ENCODE assay signal across 8 cellular contexts in the genomic region with DNA sequence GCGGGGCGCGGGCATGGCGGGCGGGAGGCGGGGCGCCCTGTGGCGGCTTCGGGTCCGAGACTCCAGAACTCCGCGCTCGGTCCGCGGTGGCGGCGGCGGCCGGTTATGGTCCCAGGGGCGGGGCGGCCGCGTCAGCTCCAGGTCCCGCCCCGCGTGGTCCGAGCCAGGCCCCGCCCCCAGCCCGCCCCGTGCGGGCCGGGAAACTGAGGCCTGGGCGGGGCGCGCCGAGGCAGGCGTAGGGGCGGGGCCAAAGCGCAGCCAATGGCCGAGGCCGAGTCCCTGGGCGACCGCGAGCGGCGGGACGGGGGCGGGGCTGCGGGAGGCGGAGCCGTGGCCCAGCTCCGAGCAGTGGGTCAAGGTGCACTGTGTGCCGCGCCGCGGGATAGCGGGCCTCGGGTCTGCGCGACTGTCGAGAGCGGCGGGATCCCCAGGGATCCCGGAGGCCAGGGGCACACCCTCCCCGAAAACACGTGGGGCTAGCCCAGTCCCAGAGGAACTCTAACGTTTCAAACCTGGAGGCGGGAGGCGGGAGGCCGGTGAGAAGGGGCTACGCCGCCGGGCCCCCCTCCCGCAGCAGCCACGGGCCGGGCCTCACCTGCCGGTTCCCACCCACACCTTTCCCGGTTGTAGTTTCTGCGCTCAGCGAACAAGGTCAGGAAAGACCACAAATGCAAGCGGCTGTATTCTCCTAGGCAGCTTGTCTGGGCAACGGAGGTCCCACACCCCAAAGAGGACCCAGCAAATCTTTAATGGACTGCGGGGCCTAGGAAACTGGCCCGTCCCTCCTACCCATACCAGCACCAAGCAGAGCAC. TPM values are rescaled to one million over a fixed set of nuclear protein-coding genes. Genes with fewer than 3 reads are reported as not detected.
DNase-seq lines count a peak whose midpoint lies in the region; ATAC-seq and TF ChIP-seq lines count a peak whose summit lies in the region.

A gene (minus strand): TSS at position 78 of the 813 bp plus-strand sequence. CDS start 63 bp downstream, at position 15.

- peaks cover 39% of the 10 kb centered on the region for H3K4me1 Mint-ChIP-seq in activated T-cell treated with anti-CD3 and anti-CD28 coated beads, Interleukin-2, amount 50 U/mL, for 24 hours (ENCODE audit: low read depth)

- no peak for TF ChIP-seq CTCF in PC-3 (conservative IDR thresholded peaks at IDR 0.05; ENCODE audit: low read depth, low read length)

- 1% methylated on average over 72 to 84 of the region's 84 CpGs for WGBS in esophagus, 2 donors

- H3K9ac ChIP-seq in HUES6 (ENCODE audit: low read length) (peak within 1 kb of the TSS; percentile 81), PC-3 (ENCODE audit: low read length) (peak within 1 kb of the TSS; percentile 81), mucosa of stomach (ENCODE audit: low read length) (peak within 1 kb of the TSS; percentile 76)

- H3K9me3 ChIP-seq in HUES6 (ENCODE audit: control insufficient read depth, insufficient read depth, low read depth, low read length) (no peaks in the 10 kb centered on the region), PC-3 (ENCODE audit: low read length) (no peaks in the 10 kb centered on the region), esophagus (ENCODE audit: control insufficient read depth in 2 of 2, insufficient read depth in 1 of 2, low read depth in 1 of 2, low read length in 1 of 2) (no peaks in the 10 kb centered on the region), mucosa of stomach (ENCODE audit: control insufficient read depth, low read length) (no peaks in the 10 kb centered on the region)

- no peaks in the 10 kb centered on the region for H3K27me3 Mint-ChIP-seq in activated T-cell treated with anti-CD3 and anti-CD28 coated beads, Interleukin-2, amount 50 U/mL, for 24 hours

- H3K4me1 ChIP-seq in HUES6 (ENCODE audit: control insufficient read depth, insufficient read depth, low read length) (peaks cover 41% of the 10 kb centered on the region), PC-3 (ENCODE audit: insufficient read depth, low read length) (peaks cover under 1% of the 10 kb centered on the region; the same call in 1 of the 2 replicates), esophagus (ENCODE audit: control insufficient read depth in 2 of 2, insufficient read depth in 2 of 2, low read length in 1 of 2) (peaks cover 0 to 23% of the 10 kb centered on the region in 2 donors), mucosa of stomach (ENCODE audit: control insufficient read depth, insufficient read depth, low read length) (peaks cover 30% of the 10 kb centered on the region)

- H4K20me1 ChIP-seq in PC-3 (ENCODE audit: low read length), result no peaks in the 10 kb centered on the region

- peak within 1 kb of the TSS; percentile 81 for H3K27ac Mint-ChIP-seq in activated T-cell treated with anti-CD3 and anti-CD28 coated beads, Interleukin-2, amount 50 U/mL, for 24 hours

- peak; percentile 87 for DNase-seq in Caki2 (ENCODE audit: low read depth)
- peak; percentile 85 for DNase-seq in PC-3
- DNase-seq in activated T-cell treated with anti-CD3 and anti-CD28 coated beads, Interleukin-2, amount 50 U/mL, for 24 hours, result peak; percentile 94
- DNase-seq in stimulated activated CD8-positive, alpha-beta memory T cell treated with anti-CD3 and anti-CD28 coated beads, Interleukin-4, amount 100 ng/mL, for 48 hours, result peak; percentile 94

- POLR2A ChIA-PET in PC-3 (lab: Charles Lee; ENCODE audit: unreplicated experiment), result interaction anchor here (0.6 to 0.9 kb wide), 2 partner anchors 23 to 34 kb away, joined by 3 to 6 read pairs; a partner anchor contains a TSS

- ATAC-seq in GM21423 (IDR thresholded peaks at IDR 0.05; ENCODE audit: unreplicated experiment), result peak; percentile 61
- peak; percentile 82 for ATAC-seq in PC-3

- BruUV-seq in PC-3 (replicated peaks; lab: Mats Ljungman, UMichigan), result TSS peak; percentile 47

- H2AFZ ChIP-seq in PC-3 (ENCODE audit: low read length), result peak within 1 kb of the TSS; percentile 89

- no peaks in the 10 kb centered on the region for H3K27me3 ChIP-seq in HUES6 (ENCODE audit: control insufficient read depth, insufficient read depth, low read length)
- no peaks in the 10 kb centered on the region for H3K27me3 ChIP-seq in PC-3 (ENCODE audit: low read length)
- H3K27me3 ChIP-seq in esophagus (ENCODE audit: control insufficient read depth in 1 of 2, insufficient read depth in 2 of 2, low read length in 2 of 2), result no peaks in the 10 kb centered on the region
- no peaks in the 10 kb centered on the region for H3K27me3 ChIP-seq in mucosa of stomach (ENCODE audit: control insufficient read depth, insufficient read depth, low read length)

- peak within 1 kb of the TSS; percentile 90 for H3K4me2 ChIP-seq in PC-3 (ENCODE audit: low read length)

- CTCF ChIA-PET in PC-3 (lab: Charles Lee), result interaction anchor here (0.6 to 1.3 kb wide), 3 partner anchors 113 to 121 kb away, joined by 3 to 7 read pairs (median 5); a partner anchor contains a TSS

- peak within 1 kb of the TSS; percentile 74 for H3K4me3 Mint-ChIP-seq in activated T-cell treated with anti-CD3 and anti-CD28 coated beads, Interleukin-2, amount 50 U/mL, for 24 hours

- peaks cover 17% of the 10 kb centered on the region for H3K36me3 Mint-ChIP-seq in activated T-cell treated with anti-CD3 and anti-CD28 coated beads, Interleukin-2, amount 50 U/mL, for 24 hours (ENCODE audit: low read depth)

- intact Hi-C loops in PC-3 (cut with micrococcal nuclease), result loop anchor here (2.0 kb wide), 3 partner anchors 34 to 108 kb away; a partner anchor contains a TSS

- no peaks in the 10 kb centered on the region for H3K9me2 ChIP-seq in PC-3 (replicated peaks; ENCODE audit: low read length)

- in situ Hi-C loops in Caki2 (cut with HindIII; ENCODE audit: low pct_unique_long_range_greater_than_20kb, low sequenced_read_pairs), result no loop called here

- H3F3A ChIP-seq in PC-3 (ENCODE audit: low read length, unreplicated experiment), result no peaks in the 10 kb centered on the region

- H3K9me3 Mint-ChIP-seq in activated T-cell treated with anti-CD3 and anti-CD28 coated beads, Interleukin-2, amount 50 U/mL, for 24 hours, result no peaks in the 10 kb centered on the region

- H3K36me3 ChIP-seq in HUES6 (ENCODE audit: control insufficient read depth, insufficient read depth, low read length), result peaks cover 20% of the 10 kb centered on the region
- H3K36me3 ChIP-seq in PC-3 (ENCODE audit: low read depth, low read length), result no peaks in the 10 kb centered on the region
- H3K36me3 ChIP-seq in esophagus (ENCODE audit: control insufficient read depth in 2 of 2, insufficient read depth in 2 of 2, low read length in 1 of 2), result peaks cover 0 to 9% of the 10 kb centered on the region in 2 donors
- no peaks in the 10 kb centered on the region for H3K36me3 ChIP-seq in mucosa of stomach (ENCODE audit: control insufficient read depth, insufficient read depth, low read length)

- peak within 1 kb of the TSS; percentile 43; the same call in 1 of the 2 replicates for H3K27ac ChIP-seq in HUES6 (ENCODE audit: low read depth, low read length)
- H3K27ac ChIP-seq in PC-3 (ENCODE audit: low read length), result peak within 1 kb of the TSS; percentile 42
- peak within 1 kb of the TSS; percentile 91 to 94 for H3K27ac ChIP-seq in esophagus (ENCODE audit: low read depth in 2 of 2, low read length in 1 of 2)

- H3K4me3 ChIP-seq in HUES6 (ENCODE audit: low read depth, low read length) (peak within 1 kb of the TSS; percentile 79), PC-3 (ENCODE audit: low read length) (peak within 1 kb of the TSS; percentile 88), esophagus (ENCODE audit: low read depth in 1 of 2, low read length in 2 of 2) (peak within 1 kb of the TSS; percentile 67 to 86), mucosa of stomach (ENCODE audit: low read length) (peak within 1 kb of the TSS; percentile 45)

- peaks cover 37% of the 10 kb centered on the region for H3K79me2 ChIP-seq in PC-3 (ENCODE audit: low read length)

RNA-seq across cellular contexts. Expression of the gene that starts here (rescaled TPM):
- 67.9 and 123 TPM in 2 replicates for total RNA-seq in Caki2 (2014; rRNA removed; shearing (Covaris generic); ENCODE audit: low replicate concordance)
- 81.6 and 91.7 TPM in 2 replicates for total RNA-seq in PC-3 (2014; rRNA removed)
- polyA plus RNA-seq in esophagus, result 10 to 100 TPM; 36.1 to 54.6 TPM

Comparison
In these comparisons a context has a peak if more than half of its experiments do, and no peak if none do; other contexts are left out.
1. Peak in every context shown above with its lines: DNase-seq, ATAC-seq, H3K4me3 ChIP-seq and H3K27ac ChIP-seq.
2. H3K27ac ChIP-seq: peak in every context shown above with its lines; median percentile 92 in esophagus; 43 in HUES6; 42 in PC-3.